ENCODE assay signal across 8 cellular contexts in genomic region chrX:23503835-23504539, GRCh38.
DNase-seq lines count a peak whose midpoint lies in the region; ATAC-seq and TF ChIP-seq lines count a peak whose summit lies in the region.

No MANE protein-coding gene starts in this region.

- no peak for TF ChIP-seq POLR2A in spleen (IDR thresholded peaks at IDR 0.05)

- DNase-seq in BJ (ENCODE audit: low read depth) (peak; percentile 6), NCI-H146 (lab: John Stamatoyannopoulos, UW) (peak; percentile 91), astrocyte of the hippocampus (ENCODE audit: low read depth, low spot score) (peak; percentile 92), left kidney (ENCODE audit: low read depth, low spot score) (peak; percentile 18), spleen (no peak)
- no peak for DNase-seq in activated CD4-positive, alpha-beta T cell treated with anti-CD3 and anti-CD28 coated beads for 4 hours

- no peak overlapping the region for H3K27ac ChIP-seq in spleen

- ATAC-seq in GM18520 (IDR thresholded peaks at IDR 0.05; ENCODE audit: unreplicated experiment), result no peak
- no peak for ATAC-seq in HG02571 (IDR thresholded peaks at IDR 0.05; ENCODE audit: unreplicated experiment)

- 73 to 78% (median 77%) methylated on average over 8 of the region's 8 CpGs for WGBS in spleen, 5 donors

- POLR2A ChIA-PET in BJ (lab: Charles Lee), result no interaction called here

- H3K4me1 ChIP-seq in spleen, result no peaks in the 10 kb centered on the region

- H3K4me3 ChIP-seq in BJ (ENCODE audit: low read depth, low read length) (no peak overlapping the region), spleen (no peak overlapping the region)

- H3K27me3 ChIP-seq in BJ (ENCODE audit: control insufficient read depth, insufficient read depth, low read length) (no peaks in the 10 kb centered on the region), spleen (replicated peaks in 1 of 7) (no peaks in the 10 kb centered on the region)

- intact Hi-C loops in spleen (cut with DNase I; ENCODE audit: low total_unique reads), result no loop called here

- H3K36me3 ChIP-seq in BJ (ENCODE audit: control insufficient read depth, insufficient read depth, low read length), result no peaks in the 10 kb centered on the region
- H3K36me3 ChIP-seq in spleen, result no peaks in the 10 kb centered on the region

- CTCF ChIA-PET in BJ (lab: Yijun Ruan, JAX), result no interaction called here

- H3K9me3 ChIP-seq in spleen, result peaks cover 0 to 2% (median 0%) of the 10 kb centered on the region in 8 donors

- TF ChIP-seq CTCF in BJ (IDR thresholded peaks at IDR 0.05; ENCODE audit: insufficient read depth, low read depth, low read length) (no peak), spleen (IDR thresholded peaks at IDR 0.05 in 8 of 11, conservative IDR thresholded peaks at IDR 0.05 in 3 of 11) (no peak)

Comparison
In these comparisons a context has a peak if more than half of its experiments do, and no peak if none do; other contexts are left out.
1. DNase-seq: peak in BJ (single experiment), NCI-H146 (single experiment), astrocyte of the hippocampus (single experiment) and left kidney (single experiment); none in activated CD4-positive, alpha-beta T cell treated with anti-CD3 and anti-CD28 coated beads for 4 hours (0 of 2) and spleen (single experiment).